16 cellular contexts compared by ENCODE assay signal in genomic region chr10:7545256-7545655, GRCh38.
DNase-seq lines count a peak whose midpoint lies in the region; ATAC-seq and TF ChIP-seq lines count a peak whose summit lies in the region.
"Had no signal": no experiment of that assay in that cellular context is flagged by ENCODE, and none has a peak within 500 bp of the region (broad histone marks: within the 10 kb centered on the region; RNA-seq: fewer than 3 reads in every experiment).

No MANE protein-coding gene starts in this region.

- H3K36me3 ChIP-seq in heart left ventricle (no peaks in the 10 kb centered on the region), right atrium auricular region (no peaks in the 10 kb centered on the region), muscle layer of colon (ENCODE audit: insufficient read depth, low read length) (no peaks in the 10 kb centered on the region), stomach smooth muscle (ENCODE audit: control insufficient read depth in 2 of 2, insufficient read depth in 2 of 2, low read length in 2 of 2) (no peaks in the 10 kb centered on the region), breast epithelium (no peaks in the 10 kb centered on the region)
- H3K36me3 ChIP-seq: BLaER1 had no signal

- H3K9ac ChIP-seq in muscle layer of colon (ENCODE audit: low read length), result no peak overlapping the region
- H3K9ac ChIP-seq in stomach smooth muscle (ENCODE audit: low read length in 2 of 2), result no peak overlapping the region
- H3K9ac ChIP-seq: BLaER1, GM23248 had no signal

- no peaks in the 10 kb centered on the region for H3K27me3 ChIP-seq in heart left ventricle
- H3K27me3 ChIP-seq in right atrium auricular region, result no peaks in the 10 kb centered on the region
- no peaks in the 10 kb centered on the region for H3K27me3 ChIP-seq in muscle layer of colon (ENCODE audit: control insufficient read depth in 1 of 2, insufficient read depth in 2 of 2, low read length in 2 of 2)
- no peaks in the 10 kb centered on the region for H3K27me3 ChIP-seq in stomach smooth muscle (ENCODE audit: control insufficient read depth in 1 of 2, insufficient read depth in 2 of 2, low read length in 2 of 2)
- H3K27me3 ChIP-seq in breast epithelium, result no peaks in the 10 kb centered on the region
- H3K27me3 ChIP-seq: BLaER1 had no signal

- peak overlapping the region in 10 of 12 donors; percentile 6 to 84 (median 65) for H3K27ac ChIP-seq in heart left ventricle
- H3K27ac ChIP-seq in right atrium auricular region, result peak overlapping the region in 1 of 2 donors; percentile 21
- peak overlapping the region; percentile 62 for H3K27ac ChIP-seq in muscle layer of colon (ENCODE audit: low read depth, low read length)
- H3K27ac ChIP-seq in stomach smooth muscle (ENCODE audit: low read length), result peak overlapping the region; percentile 62
- no peak overlapping the region for H3K27ac ChIP-seq in breast epithelium
- H3K27ac ChIP-seq: BLaER1, GM23248 had no signal

- TF ChIP-seq POLR2A in heart left ventricle (IDR thresholded peaks at IDR 0.05), result no peak
- TF ChIP-seq POLR2A in breast epithelium (IDR thresholded peaks at IDR 0.05), result no peak

- WGBS in heart left ventricle, 4 donors, result 55 to 73% (median 61%) methylated on average over 4 of the region's 4 CpGs

- peak in 1 of 4 donors; percentile 3 for ATAC-seq in heart left ventricle

- intact Hi-C loops in heart left ventricle (cut with DNase I), result no loop called here
- intact Hi-C loops in posterior cingulate gyrus (cut with DNase I), result no loop called here
- intact Hi-C loops in breast epithelium (cut with DNase I; ENCODE audit: low total_unique reads), result no loop called here

- H3K9me3 ChIP-seq in heart left ventricle (no peaks in the 10 kb centered on the region), right atrium auricular region (no peaks in the 10 kb centered on the region), muscle layer of colon (ENCODE audit: low read length) (no peaks in the 10 kb centered on the region), stomach smooth muscle (ENCODE audit: control insufficient read depth in 2 of 2, low read length in 2 of 2) (no peaks in the 10 kb centered on the region), breast epithelium (no peaks in the 10 kb centered on the region)
- H3K9me3 ChIP-seq: BLaER1 had no signal

- TF ChIP-seq CTCF in heart left ventricle (IDR thresholded peaks at IDR 0.05) (no peak), right atrium auricular region (IDR thresholded peaks at IDR 0.05) (no peak), fibroblast of pulmonary artery (IDR thresholded peaks at IDR 0.05; ENCODE audit: low read length, missing control alignments) (no peak), breast epithelium (IDR thresholded peaks at IDR 0.05) (no peak)

- H3K4me3 ChIP-seq in heart left ventricle, result no peak overlapping the region
- no peak overlapping the region for H3K4me3 ChIP-seq in right atrium auricular region
- no peak overlapping the region for H3K4me3 ChIP-seq in fibroblast of pulmonary artery (replicated peaks; ENCODE audit: low read depth, low read length)
- H3K4me3 ChIP-seq in muscle layer of colon (ENCODE audit: low read depth in 1 of 2, low read length in 2 of 2), result no peak overlapping the region
- no peak overlapping the region for H3K4me3 ChIP-seq in stomach smooth muscle (ENCODE audit: low read length in 2 of 2)
- H3K4me3 ChIP-seq in breast epithelium, result no peak overlapping the region
- H3K4me3 ChIP-seq: BLaER1, GM23248 had no signal

- peaks cover 0 to 47% (median 20%) of the 10 kb centered on the region in 12 donors for H3K4me1 ChIP-seq in heart left ventricle
- H3K4me1 ChIP-seq in right atrium auricular region, result peaks cover 0 to 38% of the 10 kb centered on the region in 2 donors
- peaks cover 67% of the 10 kb centered on the region for H3K4me1 ChIP-seq in muscle layer of colon (ENCODE audit: insufficient read depth, low read length)
- H3K4me1 ChIP-seq in stomach smooth muscle (ENCODE audit: control insufficient read depth, insufficient read depth, low read length), result peaks cover 67% of the 10 kb centered on the region
- H3K4me1 ChIP-seq in breast epithelium, result no peaks in the 10 kb centered on the region
- H3K4me1 ChIP-seq: BLaER1 had no signal

- DNase-seq in heart left ventricle (peak in 2 of 5 donors; percentile 52 to 59), right atrium auricular region (ENCODE audit: low spot score) (no peak), fibroblast of pulmonary artery (ENCODE audit: low read depth) (peak; percentile 36), CD1c-positive myeloid dendritic cell (ENCODE audit: extremely low spot score) (no peak), posterior cingulate gyrus (no peak), breast epithelium (ENCODE audit: low spot score in 2 of 2) (no peak)
- DNase-seq: 8988T; AML-193; CD4-positive, CD25-positive, alpha-beta regulatory T cell; DND-41; GF-D8; GM23248; IMR-90 had no signal

Comparison
In these comparisons a context has a peak if more than half of its experiments do, and no peak if none do; other contexts are left out.
1. H3K27ac ChIP-seq: peak in heart left ventricle (10 of 12), muscle layer of colon (single experiment) and stomach smooth muscle (single experiment); none in breast epithelium (0 of 2).